Comparison of ENCODE assay signal across 21 cellular contexts in the genomic region with DNA sequence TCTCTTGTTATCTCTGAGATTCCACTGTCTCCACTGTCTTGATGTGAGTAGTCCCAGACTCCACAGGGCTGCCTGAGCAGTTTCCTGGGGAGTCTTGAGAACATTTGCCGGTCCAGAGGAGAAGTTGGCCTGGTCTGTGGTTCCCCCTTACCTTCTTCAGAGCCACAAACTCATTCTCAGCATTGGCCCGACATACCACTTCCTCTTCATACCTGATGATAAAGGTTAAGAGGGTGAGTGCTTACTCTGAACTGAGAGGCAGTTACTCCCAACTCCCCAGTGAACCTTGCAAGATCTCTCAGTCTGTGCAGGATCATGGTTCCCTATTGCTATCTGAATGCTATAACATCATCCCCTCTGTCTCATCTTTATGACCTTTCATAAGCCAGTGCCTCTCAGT. TPM values are rescaled to one million over a fixed set of nuclear protein-coding genes. Genes with fewer than 3 reads are reported as not detected.
"Had no signal": no experiment of that assay in that cellular context is flagged by ENCODE, and none has a peak within 500 bp of the region (broad histone marks: within the 10 kb centered on the region; RNA-seq: fewer than 3 reads in every experiment).

No MANE protein-coding gene starts in this region.

- FAIRE-seq: endometrium had no signal

- H3K9me3 ChIP-seq: adrenal gland, mucosa of descending colon, neutrophil, right atrium auricular region, SJSA1, thoracic aorta had no signal

- H3K4me3 Mint-ChIP-seq: activated B cell treated with CpG ODN at 0.5 μM for 24 hours; activated CD4-positive, alpha-beta T cell treated with anti-CD3 and anti-CD28 coated beads, Interleukin-2, amount 10 ng/mL, durations not matched to agents 24 days and 14 days; activated T-cell treated with anti-CD3 and anti-CD28 coated beads, Interleukin-2, amount 50 U/mL, for 24 hours; natural killer cell; T-helper 2 cell treated with Interferon-gamma antibody and Interleukin-4, amounts not matched to agents 5 μg/mL and 100 μg/mL, for 36 hours had no signal

- H3K4me2 ChIP-seq: hepatocyte had no signal

- H3K36me3 Mint-ChIP-seq: natural killer cell had no signal

- H3K27ac Mint-ChIP-seq: activated B cell treated with CpG ODN at 0.5 μM for 24 hours; activated CD4-positive, alpha-beta T cell treated with anti-CD3 and anti-CD28 coated beads, Interleukin-2, amount 10 ng/mL, durations not matched to agents 24 days and 14 days; activated T-cell treated with anti-CD3 and anti-CD28 coated beads, Interleukin-2, amount 50 U/mL, for 24 hours; natural killer cell; T-helper 2 cell treated with Interferon-gamma antibody and Interleukin-4, amounts not matched to agents 5 μg/mL and 100 μg/mL, for 36 hours had no signal

- H3K9me3 Mint-ChIP-seq: activated B cell treated with CpG ODN at 0.5 μM for 24 hours; activated CD4-positive, alpha-beta T cell treated with anti-CD3 and anti-CD28 coated beads, Interleukin-2, amount 10 ng/mL, durations not matched to agents 24 days and 14 days; activated T-cell treated with anti-CD3 and anti-CD28 coated beads, Interleukin-2, amount 50 U/mL, for 24 hours; natural killer cell; T-helper 2 cell treated with Interferon-gamma antibody and Interleukin-4, amounts not matched to agents 5 μg/mL and 100 μg/mL, for 36 hours had no signal

- ATAC-seq: mucosa of descending colon, natural killer cell had no signal

- H3K79me2 ChIP-seq: hepatocyte had no signal

- H3K27me3 ChIP-seq: adrenal gland, hepatocyte, right atrium auricular region had no signal

- H3K4me1 ChIP-seq: adrenal gland, right atrium auricular region, SJSA1 had no signal

- H3K36me3 ChIP-seq: adrenal gland, neutrophil, right atrium auricular region, SJSA1, thoracic aorta had no signal

- DNase-seq: activated B cell treated with CpG ODN at 0.5 μM for 24 hours; activated CD4-positive, alpha-beta T cell treated with anti-CD3 and anti-CD28 coated beads, Interleukin-2, amount 10 ng/mL, durations not matched to agents 24 days and 14 days; activated gamma-delta T cell; activated T-cell treated with anti-CD3 and anti-CD28 coated beads, Interleukin-2, amount 50 U/mL, for 24 hours; adrenal gland; islet precursor cell; mucosa of descending colon; natural killer cell; stimulated activated CD4-positive, alpha-beta T cell treated with anti-CD3 and anti-CD28 coated beads, Interleukin-4, amount 100 ng/mL, for 4 hours; stimulated activated CD8-positive, alpha-beta memory T cell treated with anti-CD3 and anti-CD28 coated beads, Interleukin-4, amount 100 ng/mL, for 48 hours had no signal

- H3K4me3 ChIP-seq: adrenal gland, hepatocyte, mucosa of descending colon, right atrium auricular region, SJSA1, thoracic aorta had no signal

- H3K27ac ChIP-seq: adrenal gland, hepatocyte, neutrophil, right atrium auricular region, SJSA1, thoracic aorta had no signal

- H2AFZ ChIP-seq: hepatocyte had no signal

RNA-seq across cellular contexts. Expression of a gene that starts 2.6 kb away (rescaled TPM):
- total RNA-seq: activated B cell treated with CpG ODN at 0.5 μM for 24 hours; activated CD4-positive, alpha-beta T cell treated with anti-CD3 and anti-CD28 coated beads, Interleukin-2, amount 10 ng/mL, durations not matched to agents 24 days and 14 days; adrenal gland; hepatocyte; lung microvascular endothelial cell; mucosa of descending colon; natural killer cell; SJSA1; skeletal muscle tissue; thoracic aorta; ureter had no signal
- polyA plus RNA-seq: adrenal gland, hepatocyte had no signal

RNA-seq across cellular contexts. Expression of a gene that starts 15.6 kb away (rescaled TPM):
- total RNA-seq: activated B cell treated with CpG ODN at 0.5 μM for 24 hours; activated CD4-positive, alpha-beta T cell treated with anti-CD3 and anti-CD28 coated beads, Interleukin-2, amount 10 ng/mL, durations not matched to agents 24 days and 14 days; adrenal gland; hepatocyte; lung microvascular endothelial cell; mucosa of descending colon; natural killer cell; right atrium auricular region; SJSA1; thoracic aorta; ureter had no signal
- polyA plus RNA-seq: adrenal gland, esophagus, hepatocyte had no signal

RNA-seq across cellular contexts. Expression of a gene that starts 23.3 kb away (rescaled TPM):
- total RNA-seq: activated B cell treated with CpG ODN at 0.5 μM for 24 hours; activated CD4-positive, alpha-beta T cell treated with anti-CD3 and anti-CD28 coated beads, Interleukin-2, amount 10 ng/mL, durations not matched to agents 24 days and 14 days; adrenal gland; hepatocyte; lung microvascular endothelial cell; mucosa of descending colon; natural killer cell; right atrium auricular region; SJSA1; skeletal muscle tissue; thoracic aorta; ureter had no signal
- polyA plus RNA-seq: adrenal gland, esophagus, hepatocyte had no signal

RNA-seq across cellular contexts. Expression of a gene that starts 51.3 kb away (rescaled TPM):
- total RNA-seq: activated B cell treated with CpG ODN at 0.5 μM for 24 hours; activated CD4-positive, alpha-beta T cell treated with anti-CD3 and anti-CD28 coated beads, Interleukin-2, amount 10 ng/mL, durations not matched to agents 24 days and 14 days; adrenal gland; hepatocyte; lung microvascular endothelial cell; mucosa of descending colon; natural killer cell; right atrium auricular region; SJSA1; skeletal muscle tissue; thoracic aorta; ureter had no signal
- polyA plus RNA-seq: adrenal gland, hepatocyte had no signal
